Comparison of ENCODE assay signal across 8 cellular contexts in genomic region chr6:134316733-134317431, GRCh38. TPM values are rescaled to one million over a fixed set of nuclear protein-coding genes. Genes with fewer than 3 reads are reported as not detected.
DNase-seq lines count a peak whose midpoint lies in the region; ATAC-seq and TF ChIP-seq lines count a peak whose summit lies in the region.

No MANE protein-coding gene starts in this region.

- peaks cover 4 to 5% of the 10 kb centered on the region in 2 donors for H3K9me3 Mint-ChIP-seq in activated T-cell treated with anti-CD3 and anti-CD28 coated beads, Interleukin-2, amount 50 U/mL, for 72 hours

- peaks cover 10% of the 10 kb centered on the region for H3K4me1 ChIP-seq in adipocyte (ENCODE audit: control insufficient read depth, insufficient read depth, low read length)
- peaks cover 4 to 5% of the 10 kb centered on the region in 2 donors for H3K4me1 ChIP-seq in thoracic aorta (ENCODE audit: control insufficient read depth in 1 of 2, low read depth in 2 of 2)

- H3K27ac Mint-ChIP-seq in activated T-cell treated with anti-CD3 and anti-CD28 coated beads, Interleukin-2, amount 50 U/mL, for 72 hours, result no peak overlapping the region

- H3K36me3 Mint-ChIP-seq in activated T-cell treated with anti-CD3 and anti-CD28 coated beads, Interleukin-2, amount 50 U/mL, for 72 hours (ENCODE audit: insufficient read depth in 2 of 2), result peaks cover 3 to 4% of the 10 kb centered on the region in 2 donors

- peak overlapping the region; percentile 86 to 90 for H3K4me3 Mint-ChIP-seq in activated T-cell treated with anti-CD3 and anti-CD28 coated beads, Interleukin-2, amount 50 U/mL, for 72 hours

- H3K27me3 Mint-ChIP-seq in activated T-cell treated with anti-CD3 and anti-CD28 coated beads, Interleukin-2, amount 50 U/mL, for 72 hours (ENCODE audit: low read depth), result peaks cover 35% of the 10 kb centered on the region

- no peak for DNase-seq in activated T-cell treated with anti-CD3 and anti-CD28 coated beads, Interleukin-2, amount 50 U/mL, for 72 hours
- DNase-seq in activated T-cell treated with anti-CD3 and anti-CD28 coated beads, Interleukin-2, amount 50 U/mL, for 1 hour, result no peak
- DNase-seq in adipocyte (ENCODE audit: low read depth) (no peak), inferior parietal cortex (ENCODE audit: extremely low spot score) (peak; percentile 70), thoracic aorta (ENCODE audit: low spot score) (no peak), NCI-H1930 (lab: John Stamatoyannopoulos, UW) (no peak)

- H3K36me3 ChIP-seq in adipocyte (ENCODE audit: control insufficient read depth, insufficient read depth, low read length, severe bottlenecking) (no peaks in the 10 kb centered on the region), thoracic aorta (no peaks in the 10 kb centered on the region)

- H3K9ac ChIP-seq in adipocyte (ENCODE audit: low read length), result no peak overlapping the region

- peak overlapping the region; percentile 77 for H3K4me3 ChIP-seq in adipocyte (ENCODE audit: low read length)
- H3K4me3 ChIP-seq in thoracic aorta, result peak overlapping the region; percentile 80

- peaks cover 31% of the 10 kb centered on the region for H3K4me1 Mint-ChIP-seq in activated T-cell treated with anti-CD3 and anti-CD28 coated beads, Interleukin-2, amount 50 U/mL, for 72 hours (ENCODE audit: low read depth)

- H3K9me3 ChIP-seq in adipocyte (ENCODE audit: control insufficient read depth, low read length) (no peaks in the 10 kb centered on the region), thoracic aorta (no peaks in the 10 kb centered on the region)

- no peak for ATAC-seq in activated T-cell treated with anti-CD3 and anti-CD28 coated beads, Interleukin-2, amount 50 U/mL, for 72 hours (replicated peaks in 1 of 2)
- no peak for ATAC-seq in thoracic aorta (ENCODE audit: insufficient number of reproducible peaks, low FRiP score, low read depth)
- ATAC-seq in GM21619 (IDR thresholded peaks at IDR 0.05; ENCODE audit: unreplicated experiment), result no peak
- no peak for ATAC-seq in HG03520 (IDR thresholded peaks at IDR 0.05; ENCODE audit: unreplicated experiment)

- H3K27ac ChIP-seq in thoracic aorta, result no peak overlapping the region

- H3K27me3 ChIP-seq in adipocyte (replicated peaks; ENCODE audit: control insufficient read depth, insufficient read depth, low read length), result peaks cover 9% of the 10 kb centered on the region
- no peaks in the 10 kb centered on the region for H3K27me3 ChIP-seq in thoracic aorta (replicated peaks; ENCODE audit: insufficient read depth)

- no peak for TF ChIP-seq CTCF in thoracic aorta (IDR thresholded peaks at IDR 0.05)

RNA-seq across cellular contexts. Expression of gene SGK1, which starts 1.0 kb away (rescaled TPM):
- 10 to 100 TPM; 30.7 to 44.6 TPM for total RNA-seq in activated T-cell treated with anti-CD3 and anti-CD28 coated beads, Interleukin-2, amount 50 U/mL, for 72 hours
- 10 to 100 TPM; 67.3 to 97.5 TPM for total RNA-seq in thoracic aorta
